8 cellular contexts compared by ENCODE assay signal in the genomic region with DNA sequence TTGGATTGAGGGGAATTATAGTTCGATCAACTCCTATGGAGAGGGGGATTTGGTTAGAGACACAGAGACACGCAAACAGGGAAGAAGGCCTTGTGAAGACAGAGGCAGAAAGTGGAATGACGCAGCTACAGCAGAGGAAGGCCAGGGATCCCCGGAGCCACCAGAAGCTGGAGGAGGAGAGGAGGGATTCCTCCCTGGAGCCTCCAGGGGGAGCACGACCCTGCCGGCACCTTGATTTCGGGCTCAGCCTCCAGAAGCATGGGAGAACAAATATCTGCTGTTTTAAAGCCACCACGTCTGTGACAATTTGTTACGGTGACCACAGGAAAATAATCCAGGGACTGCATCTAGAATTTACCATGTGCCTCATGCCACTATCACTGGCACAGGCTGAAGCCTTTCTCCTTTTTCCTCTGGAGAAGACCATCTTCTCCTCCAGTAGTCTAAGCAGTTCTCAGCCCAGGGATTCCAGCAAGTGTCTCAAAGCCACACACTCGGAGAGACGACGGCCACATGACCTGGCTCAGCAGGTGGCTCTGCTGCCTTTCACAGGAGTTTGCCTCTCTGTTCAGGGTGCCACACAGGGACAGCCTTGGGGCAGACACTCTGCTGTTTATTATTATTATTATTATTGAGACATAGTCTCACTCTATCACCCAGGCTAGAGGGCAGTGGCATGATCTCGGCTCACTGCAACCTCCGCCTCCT. TPM values are rescaled to one million over a fixed set of nuclear protein-coding genes. Genes with fewer than 3 reads are reported as not detected.
DNase-seq lines count a peak whose midpoint lies in the region; ATAC-seq, FAIRE-seq and TF ChIP-seq lines count a peak whose summit lies in the region.

No MANE protein-coding gene starts in this region.

- H3K4me1 Mint-ChIP-seq in Caco-2 (ENCODE audit: low read depth, unreplicated experiment), result no peaks in the 10 kb centered on the region

- intact Hi-C loops in Caco-2 (cut with micrococcal nuclease; ENCODE audit: unreplicated experiment), result loop anchor here (1.0 to 5.0 kb wide), 2 partner anchors 40 to 99 kb away; a partner anchor contains a TSS
- intact Hi-C loops in colonic mucosa (cut with DNase I), result no loop called here
- intact Hi-C loops in HepG2 (cut with micrococcal nuclease; ENCODE audit: unreplicated experiment), result loop anchor here (2.0 kb wide), 1 partner anchor 101 kb away; no protein-coding TSS in a partner anchor
- intact Hi-C loops in posterior vena cava (cut with DNase I), result loop anchor here in 1 of 2 donors (5.0 kb wide), 1 partner anchor 100 kb away; no protein-coding TSS in a partner anchor

- H3K4me2 ChIP-seq in HepG2 (ENCODE audit: low read depth, low read length), result peak overlapping the region; percentile 52

- no peaks in the 10 kb centered on the region for H3K9me3 Mint-ChIP-seq in Caco-2 (ENCODE audit: unreplicated experiment)

- ATAC-seq in HepG2, result peak; percentile 94
- no peak for ATAC-seq in thoracic aorta (ENCODE audit: insufficient number of reproducible peaks, low FRiP score, low read depth)
- no peak for ATAC-seq in GM21381 (IDR thresholded peaks at IDR 0.05; ENCODE audit: unreplicated experiment)

- in situ Hi-C loops in HepG2 (cut with HindIII; ENCODE audit: extremely low pct_ligation_motif_present, low pct_unique_long_range_greater_than_20kb), result no loop called here

- no peaks in the 10 kb centered on the region for H3K27me3 Mint-ChIP-seq in Caco-2 (ENCODE audit: insufficient read depth, unreplicated experiment)

- DNase-seq in Caco-2 (peak; percentile 69 to 76), HCEC 1CT (peak; percentile 23), SK-N-DZ (ENCODE audit: low spot score) (peak; percentile 55), colonic mucosa (peak; percentile 33), HepG2 (ENCODE audit: low spot score) (peak; percentile 41), thoracic aorta (ENCODE audit: low spot score) (no peak), posterior vena cava (ENCODE audit: low spot score) (no peak)

- H3K36me3 Mint-ChIP-seq in Caco-2 (ENCODE audit: insufficient read depth, unreplicated experiment), result no peaks in the 10 kb centered on the region

- no peak overlapping the region for H3K4me3 Mint-ChIP-seq in Caco-2 (ENCODE audit: unreplicated experiment)

- H4K20me1 ChIP-seq in HepG2 (ENCODE audit: insufficient read depth, low read length), result no peaks in the 10 kb centered on the region

- TF ChIP-seq CTCF in Caco-2 (IDR thresholded peaks at IDR 0.05; ENCODE audit: insufficient read depth in 1 of 2, low read depth in 1 of 2, low read length in 1 of 2, severe bottlenecking in 1 of 2, unreplicated experiment in 1 of 2) (peak; percentile 70 to 98), colonic mucosa (IDR thresholded peaks at IDR 0.05) (peak; percentile 54), HepG2 (CRISPR knock-in tag; IDR thresholded peaks at IDR 0.05) (peak; percentile 83), thoracic aorta (IDR thresholded peaks at IDR 0.05) (peak; percentile 33)

- H2AFZ ChIP-seq in HepG2 (ENCODE audit: low read length), result peak overlapping the region; percentile 68

- TF ChIP-seq RAD21 in HepG2 (CRISPR knock-in tag; IDR thresholded peaks at IDR 0.05), result peak; percentile 60

- 9% methylated on average over 14 of the region's 14 CpGs for WGBS in HepG2 (ENCODE audit: low lambda C conversion rate)

- H3K79me2 ChIP-seq in HepG2 (ENCODE audit: insufficient read depth, low read length), result no peaks in the 10 kb centered on the region

- TF ChIP-seq EP300 in HepG2 (IDR thresholded peaks at IDR 0.05; ENCODE audit: low read depth in 2 of 2, low read length in 2 of 2) (no peak), HepG2 (CRISPR knock-in tag; IDR thresholded peaks at IDR 0.05; ENCODE audit: borderline replicate concordance) (no peak)

- H3K4me3 ChIP-seq in Caco-2 (ENCODE audit: low read depth, low read length) (0 out of 2 replicates have a peak overlapping the region, but pooled peaks have one; percentile 13), colonic mucosa (no peak overlapping the region), HepG2 (replicated peaks in 1 of 3; ENCODE audit: insufficient read depth in 1 of 3, low read depth in 2 of 3, low read length in 3 of 3) (no peak overlapping the region), thoracic aorta (no peak overlapping the region)

- H3K36me3 ChIP-seq in Caco-2 (ENCODE audit: control insufficient read depth, insufficient read depth, low read length), result no peaks in the 10 kb centered on the region
- H3K36me3 ChIP-seq in colonic mucosa, result no peaks in the 10 kb centered on the region
- H3K36me3 ChIP-seq in HepG2 (replicated peaks in 1 of 2; ENCODE audit: control insufficient read depth in 1 of 2, insufficient read depth in 2 of 2, low read length in 2 of 2), result no peaks in the 10 kb centered on the region
- H3K36me3 ChIP-seq in thoracic aorta, result no peaks in the 10 kb centered on the region

- FAIRE-seq in HepG2 (lab: Jason Lieb, UNC), result peak; percentile 87

- POLR2A ChIA-PET in Caco-2 (lab: Charles Lee) (no interaction called here), HepG2 (lab: Yijun Ruan, JAX) (no interaction called here)

- H3K27me3 ChIP-seq in Caco-2 (replicated peaks; ENCODE audit: control insufficient read depth, insufficient read depth, low read length) (no peaks in the 10 kb centered on the region), colonic mucosa (no peaks in the 10 kb centered on the region), HepG2 (ENCODE audit: control insufficient read depth in 1 of 2, insufficient read depth in 2 of 2, low read length in 2 of 2) (peaks cover 2 to 14% of the 10 kb centered on the region in 2 experiments; a peak in 4 of 5 replicates), thoracic aorta (replicated peaks; ENCODE audit: insufficient read depth) (no peaks in the 10 kb centered on the region)

- CTCF ChIA-PET in Caco-2 (lab: Charles Lee), result interaction anchor here (0.6 to 1.7 kb wide), 8 partner anchors 8 to 105 kb away, joined by 3 to 8 read pairs (median 3); no protein-coding TSS in a partner anchor
- CTCF ChIA-PET in HepG2 (lab: Yijun Ruan, JAX; ENCODE audit: low intra/inter-chr PET ratio, low total read pairs), result interaction anchor here (1.2 to 2.9 kb wide), 2 partner anchors 41 to 101 kb away, joined by 3 to 44 read pairs; no protein-coding TSS in a partner anchor

- no peak for TF ChIP-seq POLR2A in HepG2 (IDR thresholded peaks at IDR 0.05; ENCODE audit: insufficient read depth in 1 of 2, low read depth in 2 of 2, low read length in 2 of 2)

- H3K4me1 ChIP-seq in Caco-2, result no peaks in the 10 kb centered on the region
- no peaks in the 10 kb centered on the region for H3K4me1 ChIP-seq in colonic mucosa
- no peaks in the 10 kb centered on the region for H3K4me1 ChIP-seq in HepG2 (ENCODE audit: insufficient read depth, low read length)
- no peaks in the 10 kb centered on the region for H3K4me1 ChIP-seq in thoracic aorta (ENCODE audit: control insufficient read depth in 1 of 2, low read depth in 2 of 2)

- H3K9me3 ChIP-seq in Caco-2 (no peaks in the 10 kb centered on the region), colonic mucosa (no peaks in the 10 kb centered on the region), HepG2 (ENCODE audit: low read length) (no peaks in the 10 kb centered on the region), thoracic aorta (no peaks in the 10 kb centered on the region)

- no peak overlapping the region for H3K27ac Mint-ChIP-seq in Caco-2 (ENCODE audit: unreplicated experiment)

- H3K27ac ChIP-seq in colonic mucosa (no peak overlapping the region), HepG2 (ENCODE audit: extremely low read length, insufficient read depth, low read length) (no peak overlapping the region), thoracic aorta (no peak overlapping the region)

- H3K9ac ChIP-seq in colonic mucosa (ENCODE audit: low read depth in 2 of 2, low read length in 2 of 2), result no peak overlapping the region
- H3K9ac ChIP-seq in HepG2 (ENCODE audit: insufficient read depth, low read depth, low read length), result no peak overlapping the region

- no TSS peak for BruUV-seq in Caco-2 (replicated peaks; lab: Mats Ljungman, UMichigan)
- no TSS peak for BruUV-seq in HepG2 (replicated peaks; lab: Mats Ljungman, UMichigan)

RNA-seq across cellular contexts. Expression of a gene that starts 39.9 kb away (rescaled TPM):
- 29.7 and 33.2 TPM in 2 replicates for total RNA-seq in Caco-2 (2022)
- polyA plus RNA-seq in SK-N-DZ (2014; cell fraction: cytosol; rRNA removed), result 26.2 and 28.0 TPM in 2 replicates
- polyA plus RNA-seq in SK-N-DZ (2014; cell fraction: nucleus; rRNA removed), result 48.9 and 64.6 TPM in 2 replicates
- total RNA-seq in colonic mucosa, result 10 to 100 TPM in 1 of 2 donors, 1 to 10 TPM in 1; 5.1 to 10.6 TPM
- total RNA-seq in HepG2 (2016; rRNA removed; fragmentation: Illumina TruSeq; extraction: Trizol), result 46.9 and 50.6 TPM in 2 replicates
- total RNA-seq in HepG2 (2016; cell fraction: cytosol; rRNA removed; fragmentation: Illumina TruSeq; extraction: Trizol; ENCODE audit: low read depth), result 38.2 and 42.8 TPM in 2 replicates
- total RNA-seq in HepG2 (2016; cell fraction: insoluble cytoplasmic fraction; rRNA removed; fragmentation: Illumina TruSeq; extraction: Trizol), result 46.5 and 48.3 TPM in 2 replicates
- 68.3 and 74.7 TPM in 2 replicates for total RNA-seq in HepG2 (2016; cell fraction: membrane; rRNA removed; fragmentation: Illumina TruSeq; extraction: Trizol)
- 25.8 and 26.1 TPM in 2 replicates for total RNA-seq in HepG2 (2016; cell fraction: nucleus; rRNA removed; fragmentation: Illumina TruSeq; extraction: Trizol)
- polyA plus RNA-seq in HepG2 (2011; rRNA removed), result 12.4 and 16.0 TPM in 2 replicates
- 13.7 and 13.8 TPM in 2 replicates for polyA plus RNA-seq in HepG2 (2011; cell fraction: cytosol; rRNA removed)
- polyA plus RNA-seq in HepG2 (2011; cell fraction: nucleus; rRNA removed), result 12.6 and 14.9 TPM in 2 replicates
- polyA plus RNA-seq in HepG2 (2012), result 9.4 and 15.3 TPM in 2 replicates
- 41.9 and 55.0 TPM in 2 replicates for polyA plus RNA-seq in HepG2 (2016; cell fraction: cytosol; fragmentation: Illumina TruSeq; extraction: Trizol; ENCODE audit: low read depth)
- 48.2 and 54.2 TPM in 2 replicates for polyA plus RNA-seq in HepG2 (2016; cell fraction: insoluble cytoplasmic fraction; fragmentation: Illumina TruSeq; extraction: Trizol; ENCODE audit: low read depth)
- 56.6 and 66.9 TPM in 2 replicates for polyA plus RNA-seq in HepG2 (2016; cell fraction: membrane; fragmentation: Illumina TruSeq; extraction: Trizol; ENCODE audit: low read depth)
- polyA plus RNA-seq in HepG2 (2016; cell fraction: nucleus; fragmentation: Illumina TruSeq; extraction: Trizol; ENCODE audit: insufficient read depth, low read depth), result 46.3 and 47.1 TPM in 2 replicates
- 11.3 and 13.3 TPM in 2 replicates for polyA minus RNA-seq in HepG2 (2011; rRNA and poly(A)+ RNA removed; ENCODE audit: low replicate concordance)
- 6.7 and 7.8 TPM in 2 replicates for polyA minus RNA-seq in HepG2 (2011; cell fraction: cytosol; rRNA and poly(A)+ RNA removed)
- 8.7 and 9.8 TPM in 2 replicates for polyA minus RNA-seq in HepG2 (2011; cell fraction: nucleus; rRNA and poly(A)+ RNA removed)
- 1 to 10 TPM in 1 of 2 donors, not detected in 1; 4.6 TPM for total RNA-seq in thoracic aorta
- 1 to 10 TPM in 1 of 2 donors, under 1 TPM in 1; 0.71 to 1.0 TPM for total RNA-seq in posterior vena cava

RNA-seq across cellular contexts. Expression of a gene that starts 56.8 kb away (rescaled TPM):
- total RNA-seq in Caco-2 (2022), result 20.8 and 23.6 TPM in 2 replicates
- 41.4 and 47.5 TPM in 2 replicates for polyA plus RNA-seq in SK-N-DZ (2014; cell fraction: cytosol; rRNA removed)
- 30.3 and 31.3 TPM in 2 replicates for polyA plus RNA-seq in SK-N-DZ (2014; cell fraction: nucleus; rRNA removed)
- 10 to 100 TPM; 15.2 to 15.3 TPM for total RNA-seq in colonic mucosa
- total RNA-seq in HepG2 (2016; rRNA removed; fragmentation: Illumina TruSeq; extraction: Trizol), result 34.4 and 34.8 TPM in 2 replicates
- total RNA-seq in HepG2 (2016; cell fraction: cytosol; rRNA removed; fragmentation: Illumina TruSeq; extraction: Trizol; ENCODE audit: low read depth), result 28.6 and 28.9 TPM in 2 replicates
- total RNA-seq in HepG2 (2016; cell fraction: insoluble cytoplasmic fraction; rRNA removed; fragmentation: Illumina TruSeq; extraction: Trizol), result 29.0 and 35.2 TPM in 2 replicates
- 73.3 and 76.2 TPM in 2 replicates for total RNA-seq in HepG2 (2016; cell fraction: membrane; rRNA removed; fragmentation: Illumina TruSeq; extraction: Trizol)
- total RNA-seq in HepG2 (2016; cell fraction: nucleus; rRNA removed; fragmentation: Illumina TruSeq; extraction: Trizol), result 17.3 and 21.4 TPM in 2 replicates
- 17.7 and 19.6 TPM in 2 replicates for polyA plus RNA-seq in HepG2 (2011; rRNA removed)
- polyA plus RNA-seq in HepG2 (2011; cell fraction: cytosol; rRNA removed), result 18.1 TPM in 2 replicates
- 13.1 and 14.3 TPM in 2 replicates for polyA plus RNA-seq in HepG2 (2011; cell fraction: nucleus; rRNA removed)
- 15.9 and 18.6 TPM in 2 replicates for polyA plus RNA-seq in HepG2 (2012)
- 37.7 and 38.6 TPM in 2 replicates for polyA plus RNA-seq in HepG2 (2016; cell fraction: cytosol; fragmentation: Illumina TruSeq; extraction: Trizol; ENCODE audit: low read depth)
- 28.6 and 34.2 TPM in 2 replicates for polyA plus RNA-seq in HepG2 (2016; cell fraction: insoluble cytoplasmic fraction; fragmentation: Illumina TruSeq; extraction: Trizol; ENCODE audit: low read depth)
- 64.1 and 65.3 TPM in 2 replicates for polyA plus RNA-seq in HepG2 (2016; cell fraction: membrane; fragmentation: Illumina TruSeq; extraction: Trizol; ENCODE audit: low read depth)
- 29.3 and 31.8 TPM in 2 replicates for polyA plus RNA-seq in HepG2 (2016; cell fraction: nucleus; fragmentation: Illumina TruSeq; extraction: Trizol; ENCODE audit: insufficient read depth, low read depth)
- 5.1 and 12.9 TPM in 2 replicates for polyA minus RNA-seq in HepG2 (2011; rRNA and poly(A)+ RNA removed; ENCODE audit: low replicate concordance)
- polyA minus RNA-seq in HepG2 (2011; cell fraction: cytosol; rRNA and poly(A)+ RNA removed), result 8.3 and 8.7 TPM in 2 replicates
- polyA minus RNA-seq in HepG2 (2011; cell fraction: nucleus; rRNA and poly(A)+ RNA removed), result 6.7 and 10.4 TPM in 2 replicates
- total RNA-seq in thoracic aorta, result 10 to 100 TPM; 36.1 to 46.4 TPM
- total RNA-seq in posterior vena cava, result 10 to 100 TPM; 26.7 to 29.8 TPM

Comparison
In these comparisons a context has a peak if more than half of its experiments do, and no peak if none do; other contexts are left out.
1. DNase-seq: peak in Caco-2 (2 of 2), HCEC 1CT (single experiment), SK-N-DZ (single experiment), colonic mucosa (single experiment) and HepG2 (single experiment); none in thoracic aorta (single experiment) and posterior vena cava (single experiment).
2. CTCF ChIP-seq: peak in every context shown above with its lines; median percentile 84 in Caco-2; 83 in HepG2; 54 in colonic mucosa; 33 in thoracic aorta.